In genomic region chr1:181159451-181160151, GRCh38 we compare ENCODE assay signal across 1 cellular context.
TF ChIP-seq lines count a peak whose summit lies in the region.

No MANE protein-coding gene starts in this region.

TF ChIP-seq in H1, 55 proteins besides CTCF, POLR2A, EP300 and RAD21 (continued from another document):
- no peak for TF ChIP-seq TBP (IDR thresholded peaks at IDR 0.05; ENCODE audit: low read depth, low read length)
- TF ChIP-seq HDAC6 (IDR thresholded peaks at IDR 0.05; ENCODE audit: low read depth, low read length), result no peak
- TF ChIP-seq SIX5 (IDR thresholded peaks at IDR 0.05; ENCODE audit: low read depth, low read length), result no peak
- no peak for TF ChIP-seq TAF1 (IDR thresholded peaks at IDR 0.05; ENCODE audit: low read depth, low read length)
- no peak for TF ChIP-seq SP1 (IDR thresholded peaks at IDR 0.05; ENCODE audit: low read depth, low read length)
- no peak for TF ChIP-seq BRCA1 (IDR thresholded peaks at IDR 0.05; ENCODE audit: low read depth, low read length)
- no peak for TF ChIP-seq FOSL1 (IDR thresholded peaks at IDR 0.05; ENCODE audit: insufficient read depth, low read depth, low read length)
- no peak for TF ChIP-seq BACH1 (IDR thresholded peaks at IDR 0.05; ENCODE audit: low read length)
- TF ChIP-seq MAFK (IDR thresholded peaks at IDR 0.05; ENCODE audit: low read depth, low read length), result no peak
- TF ChIP-seq JUN (IDR thresholded peaks at IDR 0.05; ENCODE audit: low read depth, low read length), result no peak
